30 cellular contexts compared by ENCODE assay signal in genomic region chr17:52477824-52478614, GRCh38.
"Had no signal": no experiment of that assay in that cellular context is flagged by ENCODE, and none has a peak within 500 bp of the region (broad histone marks: within the 10 kb centered on the region; RNA-seq: fewer than 3 reads in every experiment).

No MANE protein-coding gene starts in this region.

- H3K27me3 ChIP-seq: neural progenitor cell, ovary, right lobe of liver, sigmoid colon, spleen, suprapubic skin, testis, tibial artery, upper lobe of left lung, vagina had no signal

- H3K36me3 Mint-ChIP-seq: natural killer cell; neural progenitor cell; stimulated activated memory B cell treated with anti-CD40 and anti-IgM and Interleukin-4, amounts not matched to agents 10 μg/mL and 1 μg/mL and 100 μg/mL, for 72 hours had no signal

- H3K27me3 Mint-ChIP-seq: progenitor cell of endocrine pancreas; stimulated activated memory B cell treated with anti-CD40 and anti-IgM and Interleukin-4, amounts not matched to agents 10 μg/mL and 1 μg/mL and 100 μg/mL, for 72 hours; stimulated activated naive CD8-positive, alpha-beta T cell treated with anti-CD3 and anti-CD28 coated beads, Interleukin-15, amount 100 ng/mL, for 72 hours had no signal

- H3K4me1 ChIP-seq: neural progenitor cell, parathyroid adenoma, psoas muscle, right lobe of liver, sigmoid colon, spleen, suprapubic skin, testis, tibial artery, upper lobe of left lung, vagina had no signal

- H3K4me3 ChIP-seq: neural progenitor cell, ovary, psoas muscle, right lobe of liver, sigmoid colon, smooth muscle cell, spleen, suprapubic skin, testis, tibial artery, upper lobe of left lung, vagina had no signal

- H3K36me3 ChIP-seq: neural progenitor cell, ovary, right lobe of liver, sigmoid colon, spleen, suprapubic skin, tibial artery, upper lobe of left lung, vagina had no signal

- DNase-seq: natural killer cell; occipital lobe; ovary; posterior cingulate gyrus; psoas muscle; right cardiac atrium; right lobe of liver; sigmoid colon; spleen; stimulated activated CD4-positive, alpha-beta T cell treated with anti-CD3 and anti-CD28 coated beads, Interleukin-12 subunit alpha, Interleukin-12 subunit beta, amount 100 ng/mL, for 4 hours; stimulated activated CD4-positive, alpha-beta T cell treated with anti-CD3 and anti-CD28 coated beads, Interleukin-1b, Interleukin-23, amount 100 ng/mL, for 48 hours; stimulated activated CD4-positive, alpha-beta T cell treated with anti-CD3 and anti-CD28 coated beads, Interleukin-4, amount 100 ng/mL, for 1 hour; stimulated activated CD4-positive, alpha-beta T cell treated with anti-CD3 and anti-CD28 coated beads, Interleukin-4, amount 100 ng/mL, for 4 hours; stimulated activated CD8-positive, alpha-beta memory T cell treated with anti-CD3 and anti-CD28 coated beads, Interleukin-4, amount 100 ng/mL, for 48 hours; stimulated activated naive CD4-positive, alpha-beta T cell; stimulated activated naive CD8-positive, alpha-beta T cell treated with anti-CD3 and anti-CD28 coated beads, Interleukin-15, amount 100 ng/mL, for 72 hours; stimulated activated naive CD8-positive, alpha-beta T cell treated with anti-CD3 and anti-CD28 coated beads, Interleukin-15, Interleukin-2, amounts not matched to agents 100 U/mL and 50 U/mL, for 24 hours; substantia nigra; testis; tibial artery; trophoblast cell; upper lobe of left lung had no signal

- ATAC-seq: natural killer cell; psoas muscle; right cardiac atrium; right lobe of liver; stimulated activated memory B cell treated with anti-CD40 and anti-IgM and Interleukin-4, amounts not matched to agents 10 μg/mL and 1 μg/mL and 100 μg/mL, for 72 hours; stimulated activated naive CD8-positive, alpha-beta T cell treated with anti-CD3 and anti-CD28 coated beads, Interleukin-15, amount 100 ng/mL, for 72 hours; stimulated activated naive CD8-positive, alpha-beta T cell treated with anti-CD3 and anti-CD28 coated beads, Interleukin-15, Interleukin-2, amounts not matched to agents 100 U/mL and 50 U/mL, for 24 hours had no signal

- H3K4me1 Mint-ChIP-seq: natural killer cell; neural progenitor cell; stimulated activated memory B cell treated with anti-CD40 and anti-IgM and Interleukin-4, amounts not matched to agents 10 μg/mL and 1 μg/mL and 100 μg/mL, for 72 hours; stimulated activated naive CD8-positive, alpha-beta T cell treated with anti-CD3 and anti-CD28 coated beads, Interleukin-15, amount 100 ng/mL, for 72 hours had no signal

- H3K9me3 ChIP-seq: ovary, psoas muscle, right lobe of liver, sigmoid colon, suprapubic skin, testis, tibial artery, upper lobe of left lung, vagina had no signal

- H3K9me3 Mint-ChIP-seq: stimulated activated naive CD8-positive, alpha-beta T cell treated with anti-CD3 and anti-CD28 coated beads, Interleukin-15, amount 100 ng/mL, for 72 hours had no signal

- H3K4me3 Mint-ChIP-seq: natural killer cell; nephron; neural progenitor cell; stimulated activated memory B cell treated with anti-CD40 and anti-IgM and Interleukin-4, amounts not matched to agents 10 μg/mL and 1 μg/mL and 100 μg/mL, for 72 hours; stimulated activated naive CD8-positive, alpha-beta T cell treated with anti-CD3 and anti-CD28 coated beads, Interleukin-15, amount 100 ng/mL, for 72 hours had no signal

- H3K27ac Mint-ChIP-seq: natural killer cell; nephron; neural progenitor cell; progenitor cell of endocrine pancreas; stimulated activated memory B cell treated with anti-CD40 and anti-IgM and Interleukin-4, amounts not matched to agents 10 μg/mL and 1 μg/mL and 100 μg/mL, for 72 hours; stimulated activated naive CD8-positive, alpha-beta T cell treated with anti-CD3 and anti-CD28 coated beads, Interleukin-15, amount 100 ng/mL, for 72 hours had no signal

- H3K9ac ChIP-seq: neural progenitor cell, parathyroid adenoma had no signal

- H3K27ac ChIP-seq: neural progenitor cell, ovary, parathyroid adenoma, psoas muscle, right lobe of liver, sigmoid colon, spleen, suprapubic skin, testis, tibial artery, upper lobe of left lung, vagina had no signal
